14 cellular contexts compared by ENCODE assay signal in the genomic region with DNA sequence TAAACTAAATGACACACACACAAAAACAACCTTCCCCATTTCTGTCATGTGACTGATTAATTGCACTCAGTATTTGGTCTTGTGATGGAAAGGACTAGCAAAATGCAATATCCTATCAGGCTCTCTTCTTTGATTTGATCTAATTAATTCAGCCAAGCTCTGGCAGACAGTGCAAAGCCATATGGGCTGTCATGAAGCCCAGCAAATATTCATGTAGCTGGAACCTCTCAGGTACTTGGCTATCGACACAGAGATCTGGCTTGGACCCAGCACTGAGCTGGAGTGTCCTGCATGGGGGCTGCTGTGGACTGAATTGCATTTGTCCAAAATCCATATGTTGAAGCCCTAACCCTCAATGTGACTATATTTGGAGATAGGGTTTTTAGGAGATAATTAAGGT.
A peak's percentile ranks its signal among the peaks of the same experiment; 100 is the strongest.
DNase-seq lines count a peak whose midpoint lies in the region; TF ChIP-seq lines count a peak whose summit lies in the region.
"Had no signal": no experiment of that assay in that cellular context is flagged by ENCODE, and none has a peak within 500 bp of the region (broad histone marks: within the 10 kb centered on the region; RNA-seq: fewer than 3 reads in every experiment).

No MANE protein-coding gene starts in this region.

- H3K9me3 ChIP-seq in adrenal gland (replicated peaks in 1 of 3): no peaks in the 10 kb centered on the region
- no peaks in the 10 kb centered on the region for H3K9me3 ChIP-seq in testis
- H3K9me3 ChIP-seq: BE2C had no signal

- intact Hi-C loops in adrenal gland (cut with DNase I): no loop called here
- intact Hi-C loops in testis (cut with DNase I; ENCODE audit: low total_unique reads): no loop called here

- H3K27me3 ChIP-seq in adrenal gland (no peaks in the 10 kb centered on the region), testis (no peaks in the 10 kb centered on the region)
- H3K27me3 ChIP-seq: BE2C had no signal

- TF ChIP-seq CTCF in adrenal gland (IDR thresholded peaks at IDR 0.05): no peak
- TF ChIP-seq CTCF in testis (IDR thresholded peaks at IDR 0.05): no peak

- H3K4me3 ChIP-seq in adrenal gland (no peak overlapping the region), testis (no peak overlapping the region)

- TF ChIP-seq POLR2A in adrenal gland (IDR thresholded peaks at IDR 0.05) (no peak), testis (IDR thresholded peaks at IDR 0.05) (no peak)

- no peaks in the 10 kb centered on the region for H3K4me1 ChIP-seq in adrenal gland (replicated peaks in 1 of 2)
- H3K4me1 ChIP-seq in testis: no peaks in the 10 kb centered on the region
- H3K4me1 ChIP-seq: BE2C had no signal

- H3K27ac ChIP-seq in adrenal gland (no peak overlapping the region), testis (no peak overlapping the region)

- WGBS in adrenal gland, 4 donors: 54 to 90% (median 85%) methylated on average over 1 of the region's 1 CpG
- 70 to 88% methylated on average over 1 of the region's 1 CpG for WGBS in testis, 2 donors

- H3K36me3 ChIP-seq in adrenal gland (replicated peaks in 1 of 2) (no peaks in the 10 kb centered on the region), testis (ENCODE audit: low read depth, missing control alignments) (no peaks in the 10 kb centered on the region)
- H3K36me3 ChIP-seq: BE2C had no signal

- peak; percentile 82 for DNase-seq in DMS 273 treated with DMSO at 0.1 percent for 48 hours (lab: John Stamatoyannopoulos, UW)
- peak; percentile 6 for DNase-seq in NCI-H1092 (lab: John Stamatoyannopoulos, UW)
- peak; percentile 54 for DNase-seq in NCI-H69 (lab: John Stamatoyannopoulos, UW)
- DNase-seq in cerebellum (ENCODE audit: low spot score): peak; percentile 77
- DNase-seq in stimulated activated CD4-positive, alpha-beta T cell treated with anti-CD3 and anti-CD28 coated beads, Interleukin-4, amount 100 ng/mL, for 24 hours: no peak
- no peak for DNase-seq in adrenal gland
- no peak for DNase-seq in testis
- DNase-seq: BE2C; CD8-positive, alpha-beta T cell; H9; Kasumi-1; NCI-H187; NCI-H526 treated with DMSO at 0.1 percent for 48 hours; SHP77 treated with DMSO at 0.1 percent for 48 hours had no signal

Comparison
In these comparisons a context has a peak if more than half of its experiments do, and no peak if none do; other contexts are left out.
1. DNase-seq: peak in DMS 273 treated with DMSO at 0.1 percent for 48 hours (single experiment), NCI-H1092 (single experiment), NCI-H69 (single experiment) and cerebellum (single experiment); none in stimulated activated CD4-positive, alpha-beta T cell treated with anti-CD3 and anti-CD28 coated beads, Interleukin-4, amount 100 ng/mL, for 24 hours (single experiment), adrenal gland (0 of 7) and testis (single experiment).